9 cellular contexts compared by ENCODE assay signal in genomic region chr1:15937146-15937545, GRCh38. TPM values are rescaled to one million over a fixed set of nuclear protein-coding genes. Genes with fewer than 3 reads are reported as not detected.
A peak's percentile ranks its signal among the peaks of the same experiment; 100 is the strongest.
DNase-seq lines count a peak whose midpoint lies in the region; ATAC-seq, FAIRE-seq and TF ChIP-seq lines count a peak whose summit lies in the region.
"Had no signal": no experiment of that assay in that cellular context is flagged by ENCODE, and none has a peak within 500 bp of the region (broad histone marks: within the 10 kb centered on the region; RNA-seq: fewer than 3 reads in every experiment).

No MANE protein-coding gene starts in this region.

- no peaks in the 10 kb centered on the region for H3K23me2 ChIP-seq in H1 (ENCODE audit: low read depth, low read length)

- H3K4me2 ChIP-seq in H1 (ENCODE audit: insufficient read depth in 1 of 2, low read depth in 2 of 2, low read length in 2 of 2), result no peak overlapping the region

- TF ChIP-seq EP300 in H1 (IDR thresholded peaks at IDR 0.05; ENCODE audit: borderline replicate concordance in 1 of 2, low read depth in 2 of 2, low read length in 2 of 2), result no peak

- H3K56ac ChIP-seq in H1 (replicated peaks; ENCODE audit: insufficient read length, low read depth, low read length), result no peak overlapping the region

- 0 out of 2 replicates have a peak overlapping the region, but pooled peaks have one; percentile 1 for H4K8ac ChIP-seq in H1 (ENCODE audit: extremely low read depth, insufficient read depth, low read length)

- no peak overlapping the region for H2BK20ac ChIP-seq in H1 (ENCODE audit: low read length)

- peak overlapping the region; percentile 32 for H2BK5ac ChIP-seq in H1 (ENCODE audit: low read depth, low read length)

- H2BK15ac ChIP-seq in H1 (ENCODE audit: low read length), result no peak overlapping the region

- DNase-seq in CD4-positive, alpha-beta memory T cell, result no peak
- DNase-seq in SJSA1 (ENCODE audit: low read depth in 1 of 2, low spot score in 2 of 2) (no peak), H1 (ENCODE audit: low read depth in 1 of 2, low spot score in 2 of 2) (no peak), body of pancreas (no peak), heart left ventricle (no peak)

- H3K36me3 Mint-ChIP-seq in CD4-positive, alpha-beta memory T cell, result peaks cover 49 to 79% of the 10 kb centered on the region in 2 donors

- H2BK12ac ChIP-seq in H1 (ENCODE audit: low read depth, low read length), result no peak overlapping the region

- H3K4me1 ChIP-seq in CD4-positive, alpha-beta memory T cell (ENCODE audit: insufficient read depth, low read length), result no peaks in the 10 kb centered on the region
- peaks cover 29% of the 10 kb centered on the region for H3K4me1 ChIP-seq in SJSA1 (replicated peaks)
- H3K4me1 ChIP-seq in H1 (replicated peaks in 1 of 4; ENCODE audit: control insufficient read depth in 3 of 4, insufficient read depth in 4 of 4, low read length in 3 of 4), result no peaks in the 10 kb centered on the region
- H3K4me1 ChIP-seq in neutrophil (ENCODE audit: control insufficient read depth in 1 of 2, insufficient read depth in 1 of 2, low read depth in 1 of 2, low read length in 1 of 2), result no peaks in the 10 kb centered on the region
- H3K4me1 ChIP-seq in body of pancreas, result peaks cover 23% of the 10 kb centered on the region
- H3K4me1 ChIP-seq in heart left ventricle, result peaks cover 0 to 15% (median 2%) of the 10 kb centered on the region in 12 donors

- H2BK120ac ChIP-seq in H1 (replicated peaks; ENCODE audit: low read depth, low read length), result no peak overlapping the region

- H2AK5ac ChIP-seq in H1 (ENCODE audit: low read depth, low read length), result no peak overlapping the region

- peak overlapping the region in 5 of 7 donors; percentile 46 to 83 (median 56) for H3K27ac Mint-ChIP-seq in CD4-positive, alpha-beta memory T cell

- no peak overlapping the region for H3K18ac ChIP-seq in H1 (ENCODE audit: extremely low read depth, low read length)

- TF ChIP-seq CTCF in H1 (IDR thresholded peaks at IDR 0.05; ENCODE audit: control extremely low read depth in 1 of 3, insufficient read depth in 1 of 3, low read depth in 1 of 3, low read length in 3 of 3) (no peak), neutrophil (IDR thresholded peaks at IDR 0.05) (no peak), body of pancreas (IDR thresholded peaks at IDR 0.05) (no peak), heart left ventricle (IDR thresholded peaks at IDR 0.05) (no peak)

- H3K23ac ChIP-seq in H1 (ENCODE audit: insufficient read length), result no peak overlapping the region

- peaks cover 5 to 13% of the 10 kb centered on the region in 2 experiments for H4K20me1 ChIP-seq in H1 (replicated peaks in 1 of 2; ENCODE audit: control insufficient read depth in 1 of 2, insufficient read depth in 2 of 2, low read length in 2 of 2)

- no peak overlapping the region for H3K14ac ChIP-seq in H1 (ENCODE audit: insufficient read length)

- H3K27ac ChIP-seq in CD4-positive, alpha-beta memory T cell (ENCODE audit: low read depth, low read length), result no peak overlapping the region
- H3K27ac ChIP-seq in SJSA1 (peak overlapping the region; percentile 51), H1 (ENCODE audit: low read depth, low read length) (peak overlapping the region; percentile 53; the same call in 1 of the 2 replicates), neutrophil (peak overlapping the region; percentile 50), body of pancreas (peak overlapping the region in 1 of 4 donors; percentile 11), heart left ventricle (peak overlapping the region in 1 of 12 donors; percentile 11)

- no peak overlapping the region for H4K91ac ChIP-seq in H1 (replicated peaks; ENCODE audit: insufficient read length, low read length)

- H3K36me3 ChIP-seq in CD4-positive, alpha-beta memory T cell (ENCODE audit: insufficient read depth, low read length), result peaks cover 64% of the 10 kb centered on the region
- H3K36me3 ChIP-seq in SJSA1, result peaks cover 90% of the 10 kb centered on the region
- H3K36me3 ChIP-seq in H1 (ENCODE audit: control insufficient read depth in 2 of 4, insufficient read depth in 4 of 4, low read length in 3 of 4), result peaks cover 27 to 70% (median 37%) of the 10 kb centered on the region in 4 experiments
- peaks cover 98% of the 10 kb centered on the region for H3K36me3 ChIP-seq in neutrophil
- H3K36me3 ChIP-seq in body of pancreas (replicated peaks in 1 of 2; ENCODE audit: insufficient read depth in 1 of 2, low read depth in 2 of 2), result peaks cover 3 to 28% of the 10 kb centered on the region in 2 donors
- peaks cover 0 to 100% (median 98%) of the 10 kb centered on the region in 9 donors for H3K36me3 ChIP-seq in heart left ventricle

- TF ChIP-seq RAD21 in H1 (IDR thresholded peaks at IDR 0.05 in 1 of 2, conservative IDR thresholded peaks at IDR 0.05 in 1 of 2; ENCODE audit: low read depth in 2 of 2, low read length in 2 of 2), result no peak

- no peaks in the 10 kb centered on the region for H3K79me2 ChIP-seq in H1 (ENCODE audit: control insufficient read depth in 1 of 2, insufficient read depth in 2 of 2, low read length in 2 of 2)

- peaks cover 0 to 2% (median 0%) of the 10 kb centered on the region in 8 donors for H3K9me3 Mint-ChIP-seq in CD4-positive, alpha-beta memory T cell

- H3K27me3 Mint-ChIP-seq in CD4-positive, alpha-beta memory T cell, result no peaks in the 10 kb centered on the region

- POLR2A ChIA-PET in CD4-positive, alpha-beta memory T cell (lab: Charles Lee; ENCODE audit: partially characterized antibody), result no interaction called here
- POLR2A ChIA-PET in H1 (lab: Charles Lee; ENCODE audit: partially characterized antibody), result interaction anchor here (1.2 to 1.6 kb wide), 3 partner anchors 12 to 122 kb away, joined by 4 to 6 read pairs (median 5); no protein-coding TSS in a partner anchor

- H2AFZ ChIP-seq in H1 (ENCODE audit: low read length), result no peak overlapping the region

- CTCF ChIA-PET in CD4-positive, alpha-beta memory T cell (lab: Charles Lee; ENCODE audit: partially characterized antibody), result interaction anchor here (1.1 to 1.4 kb wide), 3 partner anchors 17 to 122 kb away, joined by 3 to 5 read pairs (median 4); no protein-coding TSS in a partner anchor
- CTCF ChIA-PET in H1 (lab: Charles Lee; ENCODE audit: partially characterized antibody), result interaction anchor here (0.5 to 4.2 kb wide), 22 partner anchors 11 to 404 kb away, joined by 3 to 30 read pairs (median 4); partner anchors contain the start of gene UQCRHL

- FAIRE-seq in H1 (lab: Jason Lieb, UNC), result no peak
- FAIRE-seq: D721Med had no signal

- no peak overlapping the region for H3K4ac ChIP-seq in H1 (replicated peaks; ENCODE audit: insufficient read length, low read depth, low read length)

- 0 out of 7 replicates have a peak overlapping the region, but pooled peaks of 2 of the 4 experiments have one; percentile 7 to 13 for H3K9ac ChIP-seq in H1 (replicated peaks in 1 of 4; ENCODE audit: extremely low read depth in 1 of 4, low read depth in 3 of 4, low read length in 3 of 4)

- TF ChIP-seq POLR2A in H1 (IDR thresholded peaks at IDR 0.05; ENCODE audit: control extremely low read depth in 1 of 2, low read depth in 2 of 2, low read length in 2 of 2) (no peak), body of pancreas (IDR thresholded peaks at IDR 0.05) (no peak), heart left ventricle (IDR thresholded peaks at IDR 0.05) (no peak)

- H3K79me1 ChIP-seq in H1 (ENCODE audit: low read depth, low read length), result no peaks in the 10 kb centered on the region; the same call in 1 of the 2 replicates

- no peak overlapping the region for H3K4me3 ChIP-seq in CD4-positive, alpha-beta memory T cell (ENCODE audit: low read length in 2 of 2)
- H3K4me3 ChIP-seq in SJSA1 (no peak overlapping the region), H1 (ENCODE audit: extremely low read depth in 1 of 4, insufficient read depth in 2 of 4, low read depth in 3 of 4, low read length in 4 of 4) (no peak overlapping the region), neutrophil (ENCODE audit: low read depth in 1 of 2, low read length in 1 of 2) (no peak overlapping the region), body of pancreas (no peak overlapping the region), heart left ventricle (no peak overlapping the region)

- intact Hi-C loops in CD4-positive, alpha-beta memory T cell (cut with micrococcal nuclease), result no loop called here
- intact Hi-C loops in body of pancreas (cut with DNase I), result no loop called here
- intact Hi-C loops in heart left ventricle (cut with DNase I), result no loop called here

- no peaks in the 10 kb centered on the region for H3K27me3 ChIP-seq in CD4-positive, alpha-beta memory T cell (ENCODE audit: insufficient read depth, low read length)
- H3K27me3 ChIP-seq in SJSA1 (replicated peaks), result no peaks in the 10 kb centered on the region
- no peaks in the 10 kb centered on the region; a peak in 1 of 7 replicates for H3K27me3 ChIP-seq in H1 (replicated peaks in 1 of 4; ENCODE audit: control insufficient read depth in 3 of 4, extremely low read depth in 1 of 4, insufficient read depth in 3 of 4, low read length in 3 of 4)
- H3K27me3 ChIP-seq in neutrophil, result no peaks in the 10 kb centered on the region
- H3K27me3 ChIP-seq in body of pancreas, result no peaks in the 10 kb centered on the region
- no peaks in the 10 kb centered on the region for H3K27me3 ChIP-seq in heart left ventricle

- no peak overlapping the region for H3K4me3 Mint-ChIP-seq in CD4-positive, alpha-beta memory T cell

- no peaks in the 10 kb centered on the region for H3K9me3 ChIP-seq in CD4-positive, alpha-beta memory T cell (ENCODE audit: control insufficient read depth in 1 of 2, low read length in 2 of 2)
- H3K9me3 ChIP-seq in SJSA1 (replicated peaks) (no peaks in the 10 kb centered on the region), H1 (ENCODE audit: insufficient read depth in 2 of 2, low read depth in 1 of 2, low read length in 1 of 2) (no peaks in the 10 kb centered on the region), neutrophil (no peaks in the 10 kb centered on the region), body of pancreas (no peaks in the 10 kb centered on the region), heart left ventricle (no peaks in the 10 kb centered on the region)

- no peak overlapping the region for H4K5ac ChIP-seq in H1 (ENCODE audit: insufficient read length, low read depth, low read length)

- no peaks in the 10 kb centered on the region for H3K4me1 Mint-ChIP-seq in CD4-positive, alpha-beta memory T cell

- ATAC-seq in GM21576 (IDR thresholded peaks at IDR 0.05; ENCODE audit: unreplicated experiment), result no peak
- ATAC-seq in body of pancreas, result no peak
- no peak for ATAC-seq in heart left ventricle
- no peak for ATAC-seq in HG03439 (IDR thresholded peaks at IDR 0.05; ENCODE audit: unreplicated experiment)

- 89% methylated on average over 7 of the region's 7 CpGs; no CpG with 5 or more reads in 1 of the 2 experiments for WGBS in H1 (ENCODE audit: extremely low coverage in 1 of 2, insufficient coverage in 1 of 2, insufficient read length in 1 of 2, insufficient replicate concordance in 2 of 2, low coverage in 1 of 2, low lambda C conversion rate in 2 of 2, missing lambda C conversion rate in 1 of 2), 2 experiments
- 82 to 84% methylated on average over 3 to 7 of the region's 7 CpGs for WGBS in body of pancreas, 2 donors
- WGBS in heart left ventricle, 4 donors, result 85 to 92% (median 87%) methylated on average over 7 of the region's 7 CpGs

RNA-seq across cellular contexts. Expression of gene ZBTB17, which starts 38.8 kb away (rescaled TPM):
- 10 to 100 TPM; 52.6 to 61.0 TPM for total RNA-seq in CD4-positive, alpha-beta memory T cell
- polyA plus RNA-seq in CD4-positive, alpha-beta memory T cell, result 10 to 100 TPM in 1 of 2 donors, 1 to 10 TPM in 1; 5.2 to 24.3 TPM
- 26.6 and 33.6 TPM in 2 replicates for total RNA-seq in SJSA1 (2014; rRNA removed; shearing (Covaris generic))
- 24.3 and 24.7 TPM in 2 replicates for total RNA-seq in H1 (2021; fragmentation: NEBNext Ultra II Directional; extraction: Animal tissue kit (Norgen Biotek cat#: 25700))
- polyA plus RNA-seq in H1 (2011; rRNA removed), result 36.2 and 58.6 TPM in 2 replicates
- 44.4 TPM for polyA plus RNA-seq in H1 (2011; cell fraction: cytosol; rRNA removed)
- polyA plus RNA-seq in H1 (2011; cell fraction: nucleus; rRNA removed), result 137 TPM
- polyA plus RNA-seq in H1 (2012, experiment 1 of 2), result 14.4 to 31.6 TPM (median 26.8 TPM) in 4 replicates
- polyA plus RNA-seq in H1 (2012, experiment 2 of 2), result 25.5 TPM
- polyA plus RNA-seq in H1 (2013, experiment 1 of 2), result 17.0 TPM
- polyA plus RNA-seq in H1 (2013, experiment 2 of 2), result 16.2 TPM
- 27.1 and 35.6 TPM in 2 replicates for polyA minus RNA-seq in H1 (2011; rRNA and poly(A)+ RNA removed)
- polyA minus RNA-seq in H1 (2011; cell fraction: cytosol; rRNA and poly(A)+ RNA removed), result 20.1 TPM
- polyA minus RNA-seq in H1 (2011; cell fraction: nucleus; rRNA and poly(A)+ RNA removed), result 32.4 TPM
- 10 to 100 TPM; 28.8 to 73.2 TPM for total RNA-seq in body of pancreas
- total RNA-seq in heart left ventricle, result 10 to 100 TPM; 14.5 to 29.2 (median 20.7) TPM
- polyA plus RNA-seq in heart left ventricle, result 10 to 100 TPM; 26.5 to 28.2 TPM
